Comparison of ENCODE assay signal across 10 cellular contexts in the genomic region with DNA sequence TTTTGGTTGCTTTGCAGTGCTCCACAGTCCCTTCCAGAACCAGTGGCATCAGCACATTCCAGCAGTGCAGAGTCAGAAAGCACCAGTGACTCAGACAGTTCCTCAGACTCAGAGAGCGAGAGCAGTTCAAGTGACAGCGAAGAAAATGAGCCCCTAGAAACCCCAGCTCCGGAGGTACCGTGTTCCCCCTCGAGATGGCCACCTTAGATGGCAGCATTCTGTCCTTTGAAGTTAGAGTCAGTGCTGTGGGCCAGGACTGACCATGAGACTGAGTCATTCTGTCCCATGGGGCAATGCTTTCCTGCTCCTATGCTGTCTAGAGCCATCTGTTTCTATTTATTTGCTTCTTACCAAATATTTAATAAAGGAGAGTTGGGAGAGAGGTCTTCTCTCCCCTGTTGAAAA.
A peak's percentile ranks its signal among the peaks of the same experiment; 100 is the strongest.
DNase-seq lines count a peak whose midpoint lies in the region; ATAC-seq and TF ChIP-seq lines count a peak whose summit lies in the region.
"Had no signal": no experiment of that assay in that cellular context is flagged by ENCODE, and none has a peak within 500 bp of the region (broad histone marks: within the 10 kb centered on the region; RNA-seq: fewer than 3 reads in every experiment).

No MANE protein-coding gene starts in this region.

- intact Hi-C loops in sciatic nerve (cut with DNase I): no loop called here

- no peaks in the 10 kb centered on the region for H3K27me3 Mint-ChIP-seq in T-helper 2 cell treated with Interferon-gamma antibody and Interleukin-4, amounts not matched to agents 5 μg/mL and 100 μg/mL, for 36 hours (ENCODE audit: low read depth)
- H3K27me3 Mint-ChIP-seq: central memory CD8-positive, alpha-beta T cell had no signal

- TF ChIP-seq CTCF in fibroblast of villous mesenchyme (IDR thresholded peaks at IDR 0.05; ENCODE audit: insufficient read depth, low read depth, low read length): peak; percentile 2

- H3K4me3 Mint-ChIP-seq in T-helper 2 cell treated with Interferon-gamma antibody and Interleukin-4, amounts not matched to agents 5 μg/mL and 100 μg/mL, for 36 hours: no peak overlapping the region
- H3K4me3 Mint-ChIP-seq: central memory CD8-positive, alpha-beta T cell had no signal

- peaks cover 18% of the 10 kb centered on the region for H3K4me1 Mint-ChIP-seq in T-helper 2 cell treated with Interferon-gamma antibody and Interleukin-4, amounts not matched to agents 5 μg/mL and 100 μg/mL, for 36 hours (ENCODE audit: low read depth)

- no peak overlapping the region for H3K9ac ChIP-seq in SK-N-MC (ENCODE audit: insufficient read length)

- peak overlapping the region; percentile 93 for H3K27ac ChIP-seq in SK-N-MC

- DNase-seq in GM04503 (ENCODE audit: low read depth): peak; percentile 56
- DNase-seq in SK-N-MC (ENCODE audit: low read depth, low spot score): peak; percentile 66
- DNase-seq in fibroblast of villous mesenchyme (ENCODE audit: low read depth): peak; percentile 77
- no peak for DNase-seq in sciatic nerve (ENCODE audit: low spot score)
- DNase-seq in T-helper 2 cell treated with Interferon-gamma antibody and Interleukin-4, amounts not matched to agents 5 μg/mL and 100 μg/mL, for 36 hours (ENCODE audit: low spot score): no peak
- DNase-seq in NCI-H1417 (lab: John Stamatoyannopoulos, UW): no peak
- DNase-seq: stimulated activated CD4-positive, alpha-beta T cell treated with anti-CD3 and anti-CD28 coated beads, Interleukin-4, amount 100 ng/mL, for 4 hours had no signal

- no peaks in the 10 kb centered on the region for H3K9me3 ChIP-seq in SK-N-MC (ENCODE audit: low read depth, low read length)

- peaks cover 10% of the 10 kb centered on the region for H3K36me3 ChIP-seq in SK-N-MC (ENCODE audit: insufficient read depth, low read length)

- no peaks in the 10 kb centered on the region for H3K9me3 Mint-ChIP-seq in T-helper 2 cell treated with Interferon-gamma antibody and Interleukin-4, amounts not matched to agents 5 μg/mL and 100 μg/mL, for 36 hours
- H3K9me3 Mint-ChIP-seq: central memory CD8-positive, alpha-beta T cell had no signal

- ATAC-seq in sciatic nerve (peak; percentile 87), GM21529 (IDR thresholded peaks at IDR 0.05; ENCODE audit: unreplicated experiment) (no peak), HG03095 (IDR thresholded peaks at IDR 0.05; ENCODE audit: unreplicated experiment) (no peak)

- H3K4me3 ChIP-seq in SK-N-MC: peak overlapping the region; percentile 57
- peak overlapping the region; percentile 7 for H3K4me3 ChIP-seq in fibroblast of villous mesenchyme (ENCODE audit: low read depth, low read length)

- H3K27ac Mint-ChIP-seq in T-helper 2 cell treated with Interferon-gamma antibody and Interleukin-4, amounts not matched to agents 5 μg/mL and 100 μg/mL, for 36 hours: no peak overlapping the region

- peaks cover 32% of the 10 kb centered on the region for H3K36me3 Mint-ChIP-seq in T-helper 2 cell treated with Interferon-gamma antibody and Interleukin-4, amounts not matched to agents 5 μg/mL and 100 μg/mL, for 36 hours (ENCODE audit: low read depth)

Comparison
In these comparisons a context has a peak if more than half of its experiments do, and no peak if none do; other contexts are left out.
1. DNase-seq: peak in GM04503 (single experiment), SK-N-MC (single experiment) and fibroblast of villous mesenchyme (single experiment); none in sciatic nerve (single experiment), T-helper 2 cell treated with Interferon-gamma antibody and Interleukin-4, amounts not matched to agents 5 μg/mL and 100 μg/mL, for 36 hours (single experiment) and NCI-H1417 (0 of 3).